Comparison of ENCODE assay signal across 29 cellular contexts in genomic region chr6:104253236-104253635, GRCh38.
"Had no signal": no experiment of that assay in that cellular context is flagged by ENCODE, and none has a peak within 500 bp of the region (broad histone marks: within the 10 kb centered on the region; RNA-seq: fewer than 3 reads in every experiment).

No MANE protein-coding gene starts in this region.

- H3K4me1 Mint-ChIP-seq: activated CD4-positive, alpha-beta T cell treated with anti-CD3 and anti-CD28 coated beads, Interleukin-2, amount 10 ng/mL, durations not matched to agents 24 days and 14 days; activated CD8-positive, alpha-beta memory T cell treated with anti-CD3 and anti-CD28 coated beads, Interleukin-2, amount 10 ng/mL, durations not matched to agents 7 days and 5 days; activated naive CD8-positive, alpha-beta T cell treated with anti-CD3 and anti-CD28 coated beads, Interleukin-2, amount 50 U/mL, for 24 hours had no signal

- H3K4me3 Mint-ChIP-seq: activated CD4-positive, alpha-beta T cell treated with anti-CD3 and anti-CD28 coated beads, Interleukin-2, amount 10 ng/mL, durations not matched to agents 24 days and 14 days; activated CD8-positive, alpha-beta memory T cell treated with anti-CD3 and anti-CD28 coated beads, Interleukin-2, amount 10 ng/mL, durations not matched to agents 7 days and 5 days; activated naive CD8-positive, alpha-beta T cell treated with anti-CD3 and anti-CD28 coated beads, Interleukin-2, amount 50 U/mL, for 24 hours; activated T-cell treated with anti-CD3 and anti-CD28 coated beads, Interleukin-2, amount 50 U/mL, for 24 hours; activated T-helper 1 cell treated with anti-CD3 and anti-CD28 coated beads, Interleukin-12 subunit alpha, Interleukin-12 subunit beta, Interleukin-2, Interleukin-4 antibody, amounts not matched to agents 30 ng/mL and 10 ng/mL and 1 ng/mL, durations not matched to agents 14 hours and 24 hours and 36 hours; T-helper 1 cell treated with Interleukin-12 subunit alpha and Interleukin-12 subunit beta and Interleukin-4 antibody, amounts not matched to agents 30 μg/mL and 1 μg/mL, for 36 hours; WTC11 had no signal

- H3K9me3 ChIP-seq: ascending aorta, body of pancreas, MG63 had no signal

- H3K36me3 Mint-ChIP-seq: activated CD8-positive, alpha-beta memory T cell treated with anti-CD3 and anti-CD28 coated beads, Interleukin-2, amount 10 ng/mL, durations not matched to agents 7 days and 5 days; activated naive CD4-positive, alpha-beta T cell treated with anti-CD3 and anti-CD28 coated beads, Interleukin-2, amount 50 U/mL, for 72 hours; WTC11 had no signal

- H3K4me1 ChIP-seq: ascending aorta, body of pancreas had no signal

- ATAC-seq: activated CD8-positive, alpha-beta memory T cell treated with anti-CD3 and anti-CD28 coated beads, Interleukin-2, amount 10 ng/mL, durations not matched to agents 7 days and 5 days; activated naive CD4-positive, alpha-beta T cell treated with anti-CD3 and anti-CD28 coated beads, Interleukin-2, amount 50 U/mL, for 72 hours; activated naive CD8-positive, alpha-beta T cell treated with anti-CD3 and anti-CD28 coated beads, Interleukin-2, amount 50 U/mL, for 24 hours; body of pancreas; WTC11 had no signal

- H3K4me3 ChIP-seq: ascending aorta, body of pancreas, MG63 had no signal

- H3K27ac ChIP-seq: ascending aorta, body of pancreas had no signal

- H3K36me3 ChIP-seq: ascending aorta, MG63 had no signal

- H3K27me3 ChIP-seq: ascending aorta, body of pancreas, MG63 had no signal

- H3K9me3 Mint-ChIP-seq: activated CD4-positive, alpha-beta T cell treated with anti-CD3 and anti-CD28 coated beads, Interleukin-2, amount 10 ng/mL, durations not matched to agents 24 days and 14 days; activated naive CD8-positive, alpha-beta T cell treated with anti-CD3 and anti-CD28 coated beads, Interleukin-2, amount 50 U/mL, for 24 hours; activated T-cell treated with anti-CD3 and anti-CD28 coated beads, Interleukin-2, amount 50 U/mL, for 24 hours; activated T-helper 1 cell treated with anti-CD3 and anti-CD28 coated beads, Interleukin-12 subunit alpha, Interleukin-12 subunit beta, Interleukin-2, Interleukin-4 antibody, amounts not matched to agents 30 ng/mL and 10 ng/mL and 1 ng/mL, durations not matched to agents 14 hours and 24 hours and 36 hours; T-helper 1 cell treated with Interleukin-12 subunit alpha and Interleukin-12 subunit beta and Interleukin-4 antibody, amounts not matched to agents 30 μg/mL and 1 μg/mL, for 36 hours; WTC11 had no signal

- DNase-seq: activated CD4-positive, alpha-beta T cell treated with anti-CD3 and anti-CD28 coated beads, Interleukin-2, amount 10 ng/mL, durations not matched to agents 24 days and 14 days; activated CD4-positive, alpha-beta T cell treated with anti-CD3 and anti-CD28 coated beads, Interleukin-2, amount 50 U/mL, for 48 hours; activated CD4-positive, CD25-positive, alpha-beta regulatory T cell treated with anti-CD3 and anti-CD28 coated beads, Interleukin-2, amount 50 U/mL, for 72 hours; activated CD8-positive, alpha-beta memory T cell treated with anti-CD3 and anti-CD28 coated beads, Interleukin-2, amount 10 ng/mL, durations not matched to agents 7 days and 5 days; activated effector memory CD4-positive, alpha-beta T cell treated with Interleukin-2 at 50 U/mL for 16 hours; activated naive CD4-positive, alpha-beta T cell; activated naive CD8-positive, alpha-beta T cell treated with anti-CD3 and anti-CD28 coated beads, Interleukin-2, amount 50 U/mL, for 24 hours; activated T-cell treated with anti-CD3 and anti-CD28 coated beads, Interleukin-2, amount 50 U/mL, for 24 hours; amniotic stem cell; body of pancreas; central memory CD4-positive, alpha-beta T cell; MG63; MV-4-11; NCI-H1092 treated with DMSO at 0.1 percent for 48 hours; NCI-H1436 treated with DMSO at 0.1 percent for 48 hours; NCI-H187; NCI-H2081; NCI-H2171; NCI-H2227 treated with DMSO at 0.1 percent for 48 hours; NCI-H446 treated with DMSO at 0.1 percent for 48 hours; NCI-H524 treated with DMSO at 0.1 percent for 48 hours; NK-92 treated with Interleukin-12 subunit alpha and Interleukin-12 subunit beta, amount 100 ng/mL, for 24 hours; OCI-M1; SHP77 treated with DMSO at 0.1 percent for 48 hours had no signal

- H3K27me3 Mint-ChIP-seq: activated CD4-positive, alpha-beta T cell treated with anti-CD3 and anti-CD28 coated beads, Interleukin-2, amount 10 ng/mL, durations not matched to agents 24 days and 14 days; activated CD8-positive, alpha-beta memory T cell treated with anti-CD3 and anti-CD28 coated beads, Interleukin-2, amount 10 ng/mL, durations not matched to agents 7 days and 5 days; activated naive CD8-positive, alpha-beta T cell treated with anti-CD3 and anti-CD28 coated beads, Interleukin-2, amount 50 U/mL, for 24 hours; activated T-cell treated with anti-CD3 and anti-CD28 coated beads, Interleukin-2, amount 50 U/mL, for 24 hours had no signal

- H3K27ac Mint-ChIP-seq: activated CD4-positive, alpha-beta T cell treated with anti-CD3 and anti-CD28 coated beads, Interleukin-2, amount 10 ng/mL, durations not matched to agents 24 days and 14 days; activated CD8-positive, alpha-beta memory T cell treated with anti-CD3 and anti-CD28 coated beads, Interleukin-2, amount 10 ng/mL, durations not matched to agents 7 days and 5 days; activated naive CD4-positive, alpha-beta T cell treated with anti-CD3 and anti-CD28 coated beads, Interleukin-2, amount 50 U/mL, for 72 hours; activated naive CD8-positive, alpha-beta T cell treated with anti-CD3 and anti-CD28 coated beads, Interleukin-2, amount 50 U/mL, for 24 hours; activated T-cell treated with anti-CD3 and anti-CD28 coated beads, Interleukin-2, amount 50 U/mL, for 24 hours; activated T-helper 1 cell treated with anti-CD3 and anti-CD28 coated beads, Interleukin-12 subunit alpha, Interleukin-12 subunit beta, Interleukin-2, Interleukin-4 antibody, amounts not matched to agents 30 ng/mL and 10 ng/mL and 1 ng/mL, durations not matched to agents 14 hours and 24 hours and 36 hours; T-helper 1 cell treated with Interleukin-12 subunit alpha and Interleukin-12 subunit beta and Interleukin-4 antibody, amounts not matched to agents 30 μg/mL and 1 μg/mL, for 36 hours; WTC11 had no signal
